In the genomic region with DNA sequence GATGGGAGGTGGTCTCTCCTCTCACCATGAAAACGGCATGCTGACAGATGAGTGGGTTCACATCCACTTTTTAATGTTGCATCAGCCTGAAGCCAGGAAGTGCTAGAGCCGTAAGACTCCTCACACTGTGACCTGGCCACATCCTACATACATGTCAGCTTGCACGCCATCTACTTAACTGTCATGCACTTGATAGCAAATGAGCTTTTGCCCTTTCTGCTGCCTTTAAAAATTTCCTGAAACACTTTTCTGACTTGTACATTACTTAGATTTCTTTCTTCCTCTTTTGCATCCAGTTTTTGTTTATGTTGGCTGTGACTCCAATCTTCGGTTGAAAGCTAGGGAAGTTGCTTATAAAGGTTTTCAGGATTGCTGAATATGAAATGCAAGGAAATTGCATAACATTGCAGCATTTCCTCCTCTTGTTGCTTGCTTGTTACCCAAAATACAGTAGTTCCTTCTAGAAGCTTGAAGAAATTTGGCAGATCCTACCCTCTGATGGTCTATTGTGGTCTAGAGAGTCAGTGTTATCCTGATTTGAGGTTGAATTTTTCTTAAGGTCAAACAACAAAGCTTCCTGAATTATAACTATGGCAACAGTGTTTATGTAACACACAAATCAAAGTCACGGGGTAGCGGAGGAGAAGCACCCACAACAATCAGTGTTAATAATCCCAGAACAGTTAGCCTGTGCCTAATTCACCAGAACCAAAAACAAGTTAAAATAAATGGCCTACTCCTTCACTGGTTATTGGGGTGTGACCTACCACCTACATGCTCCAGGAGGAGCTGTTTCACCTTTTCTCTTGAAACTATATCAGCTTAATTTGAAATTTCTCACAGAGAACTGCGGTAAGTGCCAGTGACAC, we compare ENCODE assay signal across 8 cellular contexts.
DNase-seq lines count a peak whose midpoint lies in the region; ATAC-seq lines count a peak whose summit lies in the region.

No MANE protein-coding gene starts in this region.

- peaks cover 0 to 46% (median 0%) of the 10 kb centered on the region in 11 experiments; a peak in 10 of 22 replicates for H3K36me3 ChIP-seq in BLaER1 treated with 17β-estradiol and CSF1 and Interleukin-3, amounts not matched to agents 10 nM and 100 nM

- peak; percentile 75 for ATAC-seq in GM18870 (IDR thresholded peaks at IDR 0.05; ENCODE audit: unreplicated experiment)
- ATAC-seq in HG03066 (IDR thresholded peaks at IDR 0.05; ENCODE audit: low read depth, unreplicated experiment), result peak; percentile 80

- peaks cover 68 to 93% (median 83%) of the 10 kb centered on the region in 10 experiments for H3K4me1 ChIP-seq in BLaER1 treated with 17β-estradiol and CSF1 and Interleukin-3, amounts not matched to agents 10 nM and 100 nM

- H4K20me1 ChIP-seq in BLaER1 treated with 17β-estradiol and CSF1 and Interleukin-3, amounts not matched to agents 10 nM and 100 nM, result no peaks in the 10 kb centered on the region

- peak overlapping the region; percentile 60 to 97 (median 84) for H3K4me2 ChIP-seq in BLaER1 treated with 17β-estradiol and CSF1 and Interleukin-3, amounts not matched to agents 10 nM and 100 nM

- peak overlapping the region; percentile 81 to 95 (median 87) for H3K9ac ChIP-seq in BLaER1 treated with 17β-estradiol and CSF1 and Interleukin-3, amounts not matched to agents 10 nM and 100 nM

- peaks cover 0 to 44% (median 0%) of the 10 kb centered on the region in 11 experiments; a peak in 11 of 22 replicates for H3K9me3 ChIP-seq in BLaER1 treated with 17β-estradiol and CSF1 and Interleukin-3, amounts not matched to agents 10 nM and 100 nM (replicated peaks in 1 of 11)

- peak; percentile 99 for DNase-seq in NOMO-1 treated with DMSO at 0.1 percent for 48 hours (lab: John Stamatoyannopoulos, UW; ENCODE audit: unreplicated experiment)
- DNase-seq in activated T-helper 9 cell treated with anti-CD3 and anti-CD28 coated beads, Interleukin-2, amount 50 U/mL, for 16 hours (ENCODE audit: low read depth), result peak; percentile 40
- peak; percentile 65 for DNase-seq in germinal center (ENCODE audit: low spot score)
- peak; percentile 92 for DNase-seq in pulmonary artery endothelial cell (ENCODE audit: low read depth, low spot score)
- DNase-seq in NCI-H2107 (lab: John Stamatoyannopoulos, UW), result no peak

- no peaks in the 10 kb centered on the region for H3K27me3 ChIP-seq in BLaER1 treated with 17β-estradiol and CSF1 and Interleukin-3, amounts not matched to agents 10 nM and 100 nM

- H3K4me3 ChIP-seq in BLaER1 treated with 17β-estradiol and CSF1 and Interleukin-3, amounts not matched to agents 10 nM and 100 nM, result peak overlapping the region in 2 of 10 experiments; percentile 16 to 23; a peak in 4 of 20 replicates

- peak overlapping the region; percentile 94 to 99 (median 98) for H3K27ac ChIP-seq in BLaER1 treated with 17β-estradiol and CSF1 and Interleukin-3, amounts not matched to agents 10 nM and 100 nM
